ENCODE assay signal across 8 cellular contexts in the genomic region with DNA sequence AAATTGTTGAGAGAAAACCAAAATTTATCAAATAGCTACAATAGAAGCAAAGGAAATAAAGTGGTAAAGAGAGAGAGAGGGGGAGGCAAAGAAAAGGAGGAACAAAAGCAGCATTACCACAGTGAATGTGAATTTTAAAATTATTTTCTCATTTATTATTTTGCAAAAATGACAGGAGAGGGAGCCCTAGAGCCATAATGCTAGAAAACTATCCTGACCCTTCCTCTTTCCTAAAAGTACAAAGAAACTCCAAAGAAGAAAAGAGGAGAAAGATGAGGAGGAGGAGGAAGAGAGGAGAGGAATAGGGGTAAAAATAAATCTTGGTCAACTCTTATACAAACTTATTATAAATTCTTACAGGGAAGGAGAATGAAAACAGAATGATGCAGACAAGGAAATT.
DNase-seq lines count a peak whose midpoint lies in the region; ATAC-seq, FAIRE-seq and TF ChIP-seq lines count a peak whose summit lies in the region.

No MANE protein-coding gene starts in this region.

- H4K91ac ChIP-seq in H1 (replicated peaks; ENCODE audit: insufficient read length, low read length) = no peak overlapping the region

- no peak overlapping the region for H2BK15ac ChIP-seq in H1 (ENCODE audit: low read length)

- H4K20me1 ChIP-seq in OCI-LY1 (ENCODE audit: insufficient read depth, low read length) (no peaks in the 10 kb centered on the region), H1 (replicated peaks in 1 of 2; ENCODE audit: control insufficient read depth in 1 of 2, insufficient read depth in 2 of 2, low read length in 2 of 2) (no peaks in the 10 kb centered on the region)

- no peak for TF ChIP-seq POLR2A in H1 (IDR thresholded peaks at IDR 0.05; ENCODE audit: control extremely low read depth in 1 of 2, low read depth in 2 of 2, low read length in 2 of 2)

- H2AFZ ChIP-seq in OCI-LY1 (ENCODE audit: low read length) = no peak overlapping the region
- H2AFZ ChIP-seq in H1 (ENCODE audit: low read length) = no peak overlapping the region

- no peak overlapping the region for H3K18ac ChIP-seq in H1 (ENCODE audit: extremely low read depth, low read length)

- no peak overlapping the region for H3K9ac ChIP-seq in OCI-LY1 (ENCODE audit: low read length)
- H3K9ac ChIP-seq in H1 (replicated peaks in 1 of 4; ENCODE audit: extremely low read depth in 1 of 4, low read depth in 3 of 4, low read length in 3 of 4) = no peak overlapping the region

- no peak overlapping the region for H2BK12ac ChIP-seq in H1 (ENCODE audit: low read depth, low read length)

- H2BK120ac ChIP-seq in H1 (replicated peaks; ENCODE audit: low read depth, low read length) = no peak overlapping the region

- no peak overlapping the region for H2BK20ac ChIP-seq in H1 (ENCODE audit: low read length)

- ATAC-seq in thoracic aorta (ENCODE audit: insufficient number of reproducible peaks, low FRiP score, low read depth) = no peak

- no peak overlapping the region for H3K14ac ChIP-seq in H1 (ENCODE audit: insufficient read length)

- no peak overlapping the region for H3K27ac ChIP-seq in cardiac muscle cell
- H3K27ac ChIP-seq in OCI-LY1 (ENCODE audit: low read depth, low read length, poor library complexity, severe bottlenecking) = peak overlapping the region; percentile 16
- no peak overlapping the region for H3K27ac ChIP-seq in H1 (ENCODE audit: low read depth, low read length)
- no peak overlapping the region for H3K27ac ChIP-seq in thoracic aorta

- H3K9me3 ChIP-seq in cardiac muscle cell (ENCODE audit: low read depth) (no peaks in the 10 kb centered on the region), OCI-LY1 (ENCODE audit: low read length) (0 out of 2 replicates have a peak, but pooled peaks cover under 1% of the 10 kb centered on the region), H1 (ENCODE audit: insufficient read depth in 2 of 2, low read depth in 1 of 2, low read length in 1 of 2) (no peaks in the 10 kb centered on the region), thoracic aorta (no peaks in the 10 kb centered on the region)

- H3F3A ChIP-seq in OCI-LY1 (ENCODE audit: insufficient read depth, low read length) = no peaks in the 10 kb centered on the region

- no peak for FAIRE-seq in H1 (lab: Jason Lieb, UNC)

- H3K9me2 ChIP-seq in OCI-LY1 (ENCODE audit: low read depth, low read length) = no peaks in the 10 kb centered on the region

- no peaks in the 10 kb centered on the region for H3K23me2 ChIP-seq in H1 (ENCODE audit: low read depth, low read length)

- no peaks in the 10 kb centered on the region for H3K79me1 ChIP-seq in H1 (ENCODE audit: low read depth, low read length)

- H4K5ac ChIP-seq in H1 (ENCODE audit: insufficient read length, low read depth, low read length) = no peak overlapping the region

- no peak for TF ChIP-seq EP300 in H1 (IDR thresholded peaks at IDR 0.05; ENCODE audit: borderline replicate concordance in 1 of 2, low read depth in 2 of 2, low read length in 2 of 2)

- H4K8ac ChIP-seq in H1 (ENCODE audit: extremely low read depth, insufficient read depth, low read length) = no peak overlapping the region

- H3K36me3 ChIP-seq in cardiac muscle cell = no peaks in the 10 kb centered on the region
- H3K36me3 ChIP-seq in OCI-LY1 (ENCODE audit: insufficient read depth, low read length) = peaks cover 17% of the 10 kb centered on the region
- no peaks in the 10 kb centered on the region for H3K36me3 ChIP-seq in H1 (ENCODE audit: control insufficient read depth in 2 of 4, insufficient read depth in 4 of 4, low read length in 3 of 4)
- H3K36me3 ChIP-seq in thoracic aorta = no peaks in the 10 kb centered on the region

- CTCF ChIA-PET in H1 (lab: Charles Lee; ENCODE audit: partially characterized antibody) = interaction anchor here (0.6 to 3.6 kb wide), 17 partner anchors 9 to 1165 kb away, joined by 3 to 11 read pairs (median 4); no protein-coding TSS in a partner anchor

- no peak overlapping the region for H2AK5ac ChIP-seq in H1 (ENCODE audit: low read depth, low read length)

- no peak overlapping the region for H3K23ac ChIP-seq in H1 (ENCODE audit: insufficient read length)

- DNase-seq in cardiac muscle cell (ENCODE audit: low read depth in 1 of 2, low spot score in 1 of 2) (peak; percentile 27 to 36), cardiac septum (ENCODE audit: low spot score) (no peak), H1 (ENCODE audit: low read depth in 1 of 2, low spot score in 2 of 2) (no peak), thoracic aorta (ENCODE audit: low spot score) (no peak), HCEC 1CT (no peak), NCI-H82 treated with DMSO at 0.1 percent for 48 hours (lab: John Stamatoyannopoulos, UW; ENCODE audit: unreplicated experiment) (no peak)
- no peak for DNase-seq in activated CD8-positive, alpha-beta memory T cell treated with anti-CD3 and anti-CD28 coated beads, Interleukin-2, amount 50 U/mL, for 4 hours

- H3K56ac ChIP-seq in H1 (replicated peaks; ENCODE audit: insufficient read length, low read depth, low read length) = no peak overlapping the region

- intact Hi-C loops in cardiac septum (cut with DNase I) = loop anchor here (10.0 kb wide), 1 partner anchor 1078 kb away; no protein-coding TSS in a partner anchor

- no peak overlapping the region for H3K4me2 ChIP-seq in OCI-LY1 (ENCODE audit: low read length)
- H3K4me2 ChIP-seq in H1 (ENCODE audit: insufficient read depth in 1 of 2, low read depth in 2 of 2, low read length in 2 of 2) = no peak overlapping the region

- H3K27me3 ChIP-seq in cardiac muscle cell (no peaks in the 10 kb centered on the region), OCI-LY1 (ENCODE audit: insufficient read depth, low read length) (no peaks in the 10 kb centered on the region), H1 (replicated peaks in 1 of 4; ENCODE audit: control insufficient read depth in 3 of 4, extremely low read depth in 1 of 4, insufficient read depth in 3 of 4, low read length in 3 of 4) (peaks cover 0 to 1% (median 0%) of the 10 kb centered on the region in 4 experiments; a peak in 1 of 7 replicates), thoracic aorta (replicated peaks; ENCODE audit: insufficient read depth) (no peaks in the 10 kb centered on the region)

- H3K4me3 ChIP-seq in cardiac muscle cell (no peak overlapping the region), OCI-LY1 (ENCODE audit: low read depth, low read length, poor library complexity, severe bottlenecking) (no peak overlapping the region), H1 (ENCODE audit: extremely low read depth in 1 of 4, insufficient read depth in 2 of 4, low read depth in 3 of 4, low read length in 4 of 4) (no peak overlapping the region), thoracic aorta (no peak overlapping the region)

- TF ChIP-seq RAD21 in H1 (IDR thresholded peaks at IDR 0.05 in 1 of 2, conservative IDR thresholded peaks at IDR 0.05 in 1 of 2; ENCODE audit: low read depth in 2 of 2, low read length in 2 of 2) = peak; percentile 52 to 62

- TF ChIP-seq CTCF in cardiac muscle cell (IDR thresholded peaks at IDR 0.05; ENCODE audit: low read depth, low read length) = peak; percentile 43
- peak; percentile 51; the same call in 1 of the 2 replicates for TF ChIP-seq CTCF in OCI-LY1 (IDR thresholded peaks at IDR 0.05; ENCODE audit: low read length)
- peak in 2 of 3 experiments; percentile 13 to 29; a peak in 2 of 4 replicates for TF ChIP-seq CTCF in H1 (IDR thresholded peaks at IDR 0.05; ENCODE audit: control extremely low read depth in 1 of 3, insufficient read depth in 1 of 3, low read depth in 1 of 3, low read length in 3 of 3)
- TF ChIP-seq CTCF in thoracic aorta (IDR thresholded peaks at IDR 0.05) = peak; percentile 24

- POLR2A ChIA-PET in H1 (lab: Charles Lee; ENCODE audit: partially characterized antibody) = no interaction called here

- 0 out of 2 replicates have a peak, but pooled peaks cover 5% of the 10 kb centered on the region for H3K79me2 ChIP-seq in OCI-LY1 (ENCODE audit: insufficient read depth, low read length)
- H3K79me2 ChIP-seq in H1 (ENCODE audit: control insufficient read depth in 1 of 2, insufficient read depth in 2 of 2, low read length in 2 of 2) = no peaks in the 10 kb centered on the region

- no peak overlapping the region for H2BK5ac ChIP-seq in H1 (ENCODE audit: low read depth, low read length)

- H3K4ac ChIP-seq in H1 (replicated peaks; ENCODE audit: insufficient read length, low read depth, low read length) = no peak overlapping the region

- H3K4me1 ChIP-seq in cardiac muscle cell (ENCODE audit: low read depth) = peaks cover 8% of the 10 kb centered on the region
- peaks cover 56% of the 10 kb centered on the region for H3K4me1 ChIP-seq in OCI-LY1 (ENCODE audit: insufficient read depth, low read length, severe bottlenecking)
- peaks cover 0 to 3% (median 0%) of the 10 kb centered on the region in 4 experiments; a peak in 1 of 7 replicates for H3K4me1 ChIP-seq in H1 (replicated peaks in 1 of 4; ENCODE audit: control insufficient read depth in 3 of 4, insufficient read depth in 4 of 4, low read length in 3 of 4)
- H3K4me1 ChIP-seq in thoracic aorta (ENCODE audit: control insufficient read depth in 1 of 2, low read depth in 2 of 2) = peaks cover 0 to 4% of the 10 kb centered on the region in 2 donors

TF ChIP-seq in H1, 55 proteins besides CTCF, POLR2A, EP300 and RAD21:
- TF ChIP-seq SIRT6 (IDR thresholded peaks at IDR 0.05; ENCODE audit: low read length) = no peak
- TF ChIP-seq POU5F1 (IDR thresholded peaks at IDR 0.05; ENCODE audit: low read depth, low read length) = no peak
- TF ChIP-seq SP4 (IDR thresholded peaks at IDR 0.05; ENCODE audit: low read length) = no peak

Comparison
In these comparisons a context has a peak if more than half of its experiments do, and no peak if none do; other contexts are left out.
1. DNase-seq: peak in cardiac muscle cell (2 of 2); none in cardiac septum (single experiment), H1 (0 of 2), thoracic aorta (single experiment), HCEC 1CT (single experiment), activated CD8-positive, alpha-beta memory T cell treated with anti-CD3 and anti-CD28 coated beads, Interleukin-2, amount 50 U/mL, for 4 hours (single experiment) and NCI-H82 treated with DMSO at 0.1 percent for 48 hours (single experiment).
2. Peak in every context shown above with its lines, with median percentiles within 50 percentile points of each other: CTCF ChIP-seq.